In genomic region chr10:70555371-70555770, GRCh38 we compare ENCODE assay signal across 27 cellular contexts. TPM values are rescaled to one million over a fixed set of nuclear protein-coding genes. Genes with fewer than 3 reads are reported as not detected.
"Had no signal": no experiment of that assay in that cellular context is flagged by ENCODE, and none has a peak within 500 bp of the region (broad histone marks: within the 10 kb centered on the region; RNA-seq: fewer than 3 reads in every experiment).

No MANE protein-coding gene starts in this region.

- H3K9me3 Mint-ChIP-seq: memory B cell; natural killer cell; stimulated activated memory B cell treated with anti-CD40 and anti-IgM and Interleukin-4, amounts not matched to agents 10 μg/mL and 1 μg/mL and 100 μg/mL, for 72 hours had no signal

- H3K9me3 ChIP-seq: esophagus muscularis mucosa, heart right ventricle, pancreas, thoracic aorta, tibial nerve, upper lobe of left lung, uterus had no signal

- DNase-seq: dermis blood vessel endothelial cell; effector memory CD4-positive, alpha-beta T cell; foreskin melanocyte; glutamatergic neuron; heart right ventricle; hippocampal formation; kidney glomerular epithelial cell; natural killer cell; occipital lobe; stimulated activated CD4-positive, alpha-beta T cell treated with anti-CD3 and anti-CD28 coated beads, Interleukin-4, amount 100 ng/mL, for 4 hours; stimulated activated naive CD8-positive, alpha-beta T cell treated with anti-CD3 and anti-CD28 coated beads, Interleukin-15, Interleukin-2, amounts not matched to agents 100 U/mL and 50 U/mL, for 24 hours; upper lobe of left lung; uterus had no signal

- H3K4me3 ChIP-seq: coronary artery, esophagus muscularis mucosa, heart right ventricle, lung, pancreas, thoracic aorta, tibial nerve, upper lobe of left lung, uterus had no signal

- H3K4me1 ChIP-seq: pancreas had no signal

- H3K27me3 Mint-ChIP-seq: memory B cell; stimulated activated memory B cell treated with anti-CD40 and anti-IgM and Interleukin-4, amounts not matched to agents 10 μg/mL and 1 μg/mL and 100 μg/mL, for 72 hours had no signal

- H3K36me3 ChIP-seq: thoracic aorta, tibial nerve, uterus had no signal

- H3K36me3 Mint-ChIP-seq: natural killer cell had no signal

- H3K27me3 ChIP-seq: esophagus muscularis mucosa, heart right ventricle, pancreas, tibial nerve, upper lobe of left lung, uterus had no signal

- ATAC-seq: heart right ventricle; natural killer cell; pancreas; sciatic nerve; stimulated activated memory B cell treated with anti-CD40 and anti-IgM and Interleukin-4, amounts not matched to agents 10 μg/mL and 1 μg/mL and 100 μg/mL, for 72 hours; stimulated activated naive CD8-positive, alpha-beta T cell treated with anti-CD3 and anti-CD28 coated beads, Interleukin-15, Interleukin-2, amounts not matched to agents 100 U/mL and 50 U/mL, for 24 hours had no signal

- H3K27ac Mint-ChIP-seq: memory B cell; natural killer cell; progenitor cell of endocrine pancreas; stimulated activated memory B cell treated with anti-CD40 and anti-IgM and Interleukin-4, amounts not matched to agents 10 μg/mL and 1 μg/mL and 100 μg/mL, for 72 hours had no signal

- H3K4me3 Mint-ChIP-seq: memory B cell; natural killer cell; stimulated activated memory B cell treated with anti-CD40 and anti-IgM and Interleukin-4, amounts not matched to agents 10 μg/mL and 1 μg/mL and 100 μg/mL, for 72 hours had no signal

- H3K27ac ChIP-seq: coronary artery, esophagus muscularis mucosa, pancreas, thoracic aorta, tibial nerve, upper lobe of left lung, uterus had no signal

RNA-seq across cellular contexts. Expression of gene PRF1, which starts 47.2 kb away (rescaled TPM):
- total RNA-seq: dermis blood vessel endothelial cell, endothelial cell of umbilical vein, epithelial cell of proximal tubule, fibroblast of lung, occipital lobe, progenitor cell of endocrine pancreas had no signal
- polyA plus RNA-seq: endothelial cell of umbilical vein, fibroblast of lung, neural cell had no signal
